Comparison of ENCODE assay signal across 9 cellular contexts in genomic region chr2:168712053-168712452, GRCh38.
A peak's percentile ranks its signal among the peaks of the same experiment; 100 is the strongest.
DNase-seq lines count a peak whose midpoint lies in the region; ATAC-seq and TF ChIP-seq lines count a peak whose summit lies in the region.
"Had no signal": no experiment of that assay in that cellular context is flagged by ENCODE, and none has a peak within 500 bp of the region (broad histone marks: within the 10 kb centered on the region; RNA-seq: fewer than 3 reads in every experiment).

No MANE protein-coding gene starts in this region.

- no peaks in the 10 kb centered on the region for H3K9me3 ChIP-seq in Caco-2
- no peaks in the 10 kb centered on the region for H3K9me3 ChIP-seq in aorta (ENCODE audit: control insufficient read depth, low read length)
- no peaks in the 10 kb centered on the region for H3K9me3 ChIP-seq in effector memory CD4-positive, alpha-beta T cell (ENCODE audit: control insufficient read depth, low read length)

- H3K9me3 Mint-ChIP-seq in Caco-2 (ENCODE audit: unreplicated experiment), result no peaks in the 10 kb centered on the region

- H3K4me1 ChIP-seq in Caco-2 (peaks cover 6% of the 10 kb centered on the region; the same call in 1 of the 2 replicates), aorta (ENCODE audit: control insufficient read depth in 1 of 2, insufficient read depth in 2 of 2, low read length in 2 of 2) (no peaks in the 10 kb centered on the region)
- H3K4me1 ChIP-seq in effector memory CD4-positive, alpha-beta T cell (ENCODE audit: control insufficient read depth, insufficient read depth, low read length, poor library complexity, severe bottlenecking), result no peaks in the 10 kb centered on the region

- peak; percentile 71 for DNase-seq in GM12864 (ENCODE audit: low read depth)
- DNase-seq in astrocyte of the cerebellum (ENCODE audit: low read depth), result no peak
- DNase-seq in Caco-2, result no peak
- no peak for DNase-seq in LoVo (ENCODE audit: low spot score)
- no peak for DNase-seq in aorta
- no peak for DNase-seq in effector memory CD4-positive, alpha-beta T cell
- DNase-seq: DMS53 had no signal

- in situ Hi-C loops in astrocyte of the cerebellum (cut with HindIII; ENCODE audit: low sequenced_read_pairs), result no loop called here

- H3K27me3 Mint-ChIP-seq in Caco-2 (ENCODE audit: insufficient read depth, unreplicated experiment), result no peaks in the 10 kb centered on the region

- intact Hi-C loops in Caco-2 (cut with micrococcal nuclease; ENCODE audit: unreplicated experiment), result no loop called here
- intact Hi-C loops in aorta (cut with DNase I), result no loop called here

- H3K27me3 ChIP-seq in Caco-2 (replicated peaks; ENCODE audit: control insufficient read depth, insufficient read depth, low read length) (no peaks in the 10 kb centered on the region), aorta (ENCODE audit: control insufficient read depth in 1 of 2, insufficient read depth in 2 of 2, low read length in 1 of 2) (no peaks in the 10 kb centered on the region)
- no peaks in the 10 kb centered on the region for H3K27me3 ChIP-seq in effector memory CD4-positive, alpha-beta T cell (replicated peaks; ENCODE audit: control insufficient read depth, insufficient read depth, low read length, poor library complexity, severe bottlenecking)

- H3K4me3 ChIP-seq in GM12864 (ENCODE audit: low read depth, low read length) (no peak overlapping the region), astrocyte of the cerebellum (ENCODE audit: low read depth, low read length) (no peak overlapping the region), Caco-2 (ENCODE audit: low read depth, low read length) (no peak overlapping the region), aorta (ENCODE audit: low read length in 2 of 2) (no peak overlapping the region)
- no peak overlapping the region for H3K4me3 ChIP-seq in effector memory CD4-positive, alpha-beta T cell (ENCODE audit: insufficient read depth, low read depth, low read length, poor library complexity, severe bottlenecking)

- TF ChIP-seq CTCF in GM12864 (IDR thresholded peaks at IDR 0.05; ENCODE audit: low read depth, low read length, missing control alignments), result peak; percentile 63
- TF ChIP-seq CTCF in astrocyte of the cerebellum (IDR thresholded peaks at IDR 0.05; ENCODE audit: low read depth, low read length, missing control alignments), result peak; percentile 23
- TF ChIP-seq CTCF in Caco-2 (IDR thresholded peaks at IDR 0.05; ENCODE audit: insufficient read depth in 1 of 2, low read depth in 1 of 2, low read length in 1 of 2, severe bottlenecking in 1 of 2, unreplicated experiment in 1 of 2), result peak in 1 of 2 experiments; percentile 4

- no peak overlapping the region for H3K27ac Mint-ChIP-seq in Caco-2 (ENCODE audit: unreplicated experiment)

- 69 to 76% methylated on average over 1 of the region's 1 CpG for WGBS in aorta, 2 donors

- H3K27ac ChIP-seq in aorta (ENCODE audit: low read depth in 1 of 2, low read length in 2 of 2), result no peak overlapping the region
- no peak overlapping the region for H3K27ac ChIP-seq in effector memory CD4-positive, alpha-beta T cell (ENCODE audit: insufficient read depth, low read length, poor library complexity, severe bottlenecking)

- H3K36me3 Mint-ChIP-seq in Caco-2 (ENCODE audit: insufficient read depth, unreplicated experiment), result no peaks in the 10 kb centered on the region

- POLR2A ChIA-PET in Caco-2 (lab: Charles Lee), result no interaction called here

- no TSS peak for BruUV-seq in Caco-2 (replicated peaks; lab: Mats Ljungman, UMichigan)

- no peaks in the 10 kb centered on the region for H3K4me1 Mint-ChIP-seq in Caco-2 (ENCODE audit: low read depth, unreplicated experiment)

- H3K4me3 Mint-ChIP-seq in Caco-2 (ENCODE audit: unreplicated experiment), result no peak overlapping the region

- H3K36me3 ChIP-seq in Caco-2 (ENCODE audit: control insufficient read depth, insufficient read depth, low read length) (no peaks in the 10 kb centered on the region; the same call in 1 of the 2 replicates), aorta (ENCODE audit: control insufficient read depth in 1 of 2, insufficient read depth in 2 of 2, low read length in 1 of 2) (no peaks in the 10 kb centered on the region)
- no peaks in the 10 kb centered on the region for H3K36me3 ChIP-seq in effector memory CD4-positive, alpha-beta T cell (ENCODE audit: control insufficient read depth, insufficient read depth, low read length)

- ATAC-seq in GM19463 (IDR thresholded peaks at IDR 0.05; ENCODE audit: unreplicated experiment) (peak; percentile 97), HG03103 (IDR thresholded peaks at IDR 0.05; ENCODE audit: low read depth, unreplicated experiment) (peak; percentile 99), aorta (ENCODE audit: low FRiP score) (no peak)

- CTCF ChIA-PET in Caco-2 (lab: Charles Lee), result no interaction called here
